ENCODE assay signal across 19 cellular contexts in the genomic region with DNA sequence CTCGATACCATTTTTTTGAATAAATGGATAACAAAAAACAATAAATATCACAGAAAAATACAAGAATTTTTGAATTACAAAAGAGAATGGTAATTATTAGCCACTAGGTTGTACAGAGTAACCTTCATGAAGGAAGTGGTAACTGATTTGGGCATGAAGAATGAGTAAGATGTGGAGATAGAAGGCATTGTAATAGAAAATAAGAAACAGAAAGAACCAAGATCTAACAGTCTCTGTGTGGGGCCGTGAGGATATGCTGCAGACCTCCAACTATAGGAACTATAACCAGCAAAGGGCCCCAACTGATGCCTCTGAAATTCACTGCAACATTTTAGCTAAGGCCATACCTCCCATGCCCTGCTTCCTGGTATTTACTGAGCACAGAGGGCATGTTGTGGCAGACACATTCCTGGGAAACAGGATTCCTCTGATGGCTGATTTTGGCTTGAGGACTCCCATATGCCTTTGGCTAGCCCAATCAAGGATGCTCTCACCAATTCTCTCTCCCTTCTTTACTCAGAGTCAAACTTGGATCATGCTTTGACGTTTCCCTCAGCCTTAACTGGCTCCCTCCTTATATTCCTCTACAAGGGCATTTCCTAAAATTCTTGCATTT.
DNase-seq lines count a peak whose midpoint lies in the region; ATAC-seq and TF ChIP-seq lines count a peak whose summit lies in the region.
"Had no signal": no experiment of that assay in that cellular context is flagged by ENCODE, and none has a peak within 500 bp of the region (broad histone marks: within the 10 kb centered on the region; RNA-seq: fewer than 3 reads in every experiment).

No MANE protein-coding gene starts in this region.

- DNase-seq in WERI-Rb-1 (no peak), NCI-H187 (lab: John Stamatoyannopoulos, UW) (no peak), MV-4-11 (lab: John Stamatoyannopoulos, UW) (no peak)
- DNase-seq in activated naive CD4-positive, alpha-beta T cell treated with anti-CD3 and anti-CD28 coated beads, Interleukin-2, amount 50 U/mL, for 72 hours (ENCODE audit: low spot score in 2 of 2) = no peak
- DNase-seq: activated CD4-positive, alpha-beta T cell treated with anti-CD3 and anti-CD28 coated beads, Interleukin-2, amount 10 ng/mL, durations not matched to agents 7 days and 5 days; activated T-cell treated with anti-CD3 and anti-CD28 coated beads, Interleukin-2, amount 50 U/mL, for 1 hour; DND-41; effector memory CD8-positive, alpha-beta T cell; foreskin melanocyte; left ventricle myocardium inferior; naive thymus-derived CD8-positive, alpha-beta T cell; NCI-H2107; retina; SHP77 had no signal

- H3K9ac ChIP-seq in neural cell (ENCODE audit: low read length) = peak overlapping the region; percentile 36
- H3K9ac ChIP-seq: BLaER1 treated with 17β-estradiol and CSF1 and Interleukin-3, amounts not matched to agents 10 nM and 100 nM had no signal

- no peaks in the 10 kb centered on the region for H3K36me3 ChIP-seq in WERI-Rb-1
- H3K36me3 ChIP-seq in neural cell (ENCODE audit: insufficient read depth, low read length) = no peaks in the 10 kb centered on the region
- H3K36me3 ChIP-seq: BLaER1 treated with 17β-estradiol and CSF1 and Interleukin-3, amounts not matched to agents 10 nM and 100 nM; left ventricle myocardium inferior had no signal

- H3K9me3 ChIP-seq in WERI-Rb-1 (ENCODE audit: severe bottlenecking) = no peaks in the 10 kb centered on the region
- H3K9me3 ChIP-seq in neural cell (ENCODE audit: low read length) = no peaks in the 10 kb centered on the region
- H3K9me3 ChIP-seq: BLaER1 treated with 17β-estradiol and CSF1 and Interleukin-3, amounts not matched to agents 10 nM and 100 nM; left ventricle myocardium inferior had no signal

- peak overlapping the region; percentile 20 for H3K4me2 ChIP-seq in neural cell (ENCODE audit: low read length)
- H3K4me2 ChIP-seq: BLaER1 treated with 17β-estradiol and CSF1 and Interleukin-3, amounts not matched to agents 10 nM and 100 nM had no signal

- ATAC-seq in GM19438 (IDR thresholded peaks at IDR 0.05; ENCODE audit: low read depth, unreplicated experiment) (peak; percentile 48), HG03097 (IDR thresholded peaks at IDR 0.05; ENCODE audit: low FRiP score, unreplicated experiment) (peak; percentile 83), GM21526 (IDR thresholded peaks at IDR 0.05; ENCODE audit: low FRiP score, unreplicated experiment) (no peak)
- no peak for ATAC-seq in activated naive CD4-positive, alpha-beta T cell treated with anti-CD3 and anti-CD28 coated beads, Interleukin-2, amount 50 U/mL, for 72 hours
- ATAC-seq: effector memory CD8-positive, alpha-beta T cell; naive thymus-derived CD8-positive, alpha-beta T cell had no signal

- no peak for TF ChIP-seq RAD21 in neural cell (conservative IDR thresholded peaks at IDR 0.05)

- no peak for TF ChIP-seq EP300 in neural cell (conservative IDR thresholded peaks at IDR 0.05; ENCODE audit: poor library complexity, severe bottlenecking)

- peak overlapping the region; percentile 43 for H3K27ac ChIP-seq in WERI-Rb-1
- H3K27ac ChIP-seq in neural cell (ENCODE audit: low read length) = peak overlapping the region; percentile 82
- H3K27ac ChIP-seq: BLaER1 treated with 17β-estradiol and CSF1 and Interleukin-3, amounts not matched to agents 10 nM and 100 nM; left ventricle myocardium inferior had no signal

- no peak overlapping the region for H2AFZ ChIP-seq in neural cell (ENCODE audit: low read depth, low read length)

- H3K79me2 ChIP-seq in neural cell (replicated peaks; ENCODE audit: insufficient read depth, low read length) = no peaks in the 10 kb centered on the region

- H3F3A ChIP-seq in neural cell (ENCODE audit: insufficient read depth, low read length, poor library complexity, severe bottlenecking) = no peaks in the 10 kb centered on the region

- H3K27me3 ChIP-seq in WERI-Rb-1 (ENCODE audit: insufficient read depth, low read depth, severe bottlenecking) = no peaks in the 10 kb centered on the region
- H3K27me3 ChIP-seq in neural cell (ENCODE audit: insufficient read depth, low read depth, low read length) = no peaks in the 10 kb centered on the region
- H3K27me3 ChIP-seq: BLaER1 treated with 17β-estradiol and CSF1 and Interleukin-3, amounts not matched to agents 10 nM and 100 nM had no signal

- H3K4me3 ChIP-seq in WERI-Rb-1 (ENCODE audit: low read depth, low read length) (no peak overlapping the region), neural cell (ENCODE audit: low read length) (peak overlapping the region; percentile 6)
- H3K4me3 ChIP-seq: BLaER1 treated with 17β-estradiol and CSF1 and Interleukin-3, amounts not matched to agents 10 nM and 100 nM; left ventricle myocardium inferior had no signal

- no peaks in the 10 kb centered on the region for H3K9me3 Mint-ChIP-seq in activated naive CD4-positive, alpha-beta T cell treated with anti-CD3 and anti-CD28 coated beads, Interleukin-2, amount 50 U/mL, for 72 hours
- H3K9me3 Mint-ChIP-seq: activated CD4-positive, alpha-beta T cell treated with anti-CD3 and anti-CD28 coated beads, Interleukin-2, amount 10 ng/mL, durations not matched to agents 7 days and 5 days; naive thymus-derived CD8-positive, alpha-beta T cell had no signal

- TF ChIP-seq CTCF in WERI-Rb-1 (IDR thresholded peaks at IDR 0.05; ENCODE audit: low read depth, low read length) (no peak), neural cell (IDR thresholded peaks at IDR 0.05; ENCODE audit: poor library complexity, severe bottlenecking) (no peak)

- H3K9me2 ChIP-seq in neural cell (ENCODE audit: insufficient read depth, low read length) = no peaks in the 10 kb centered on the region

- no peaks in the 10 kb centered on the region for H4K20me1 ChIP-seq in neural cell (ENCODE audit: insufficient read depth)
- H4K20me1 ChIP-seq: BLaER1 treated with 17β-estradiol and CSF1 and Interleukin-3, amounts not matched to agents 10 nM and 100 nM had no signal

- no peak overlapping the region for H3K27ac Mint-ChIP-seq in activated naive CD4-positive, alpha-beta T cell treated with anti-CD3 and anti-CD28 coated beads, Interleukin-2, amount 50 U/mL, for 72 hours
- H3K27ac Mint-ChIP-seq: activated CD4-positive, alpha-beta T cell treated with anti-CD3 and anti-CD28 coated beads, Interleukin-2, amount 10 ng/mL, durations not matched to agents 7 days and 5 days; effector memory CD8-positive, alpha-beta T cell; naive thymus-derived CD8-positive, alpha-beta T cell had no signal

- H3K36me3 Mint-ChIP-seq in activated naive CD4-positive, alpha-beta T cell treated with anti-CD3 and anti-CD28 coated beads, Interleukin-2, amount 50 U/mL, for 72 hours = no peaks in the 10 kb centered on the region
- H3K36me3 Mint-ChIP-seq: naive thymus-derived CD8-positive, alpha-beta T cell had no signal

TF ChIP-seq in neural cell, 6 proteins besides CTCF, POLR2A, EP300 and RAD21:
- TF ChIP-seq MXI1 (conservative IDR thresholded peaks at IDR 0.05; ENCODE audit: poor library complexity, severe bottlenecking) (no peak), TAF1 (IDR thresholded peaks at IDR 0.05; ENCODE audit: low read depth) (no peak), POLR2AphosphoS5 (IDR thresholded peaks at IDR 0.05) (no peak), EZH2 (IDR thresholded peaks at IDR 0.05; ENCODE audit: borderline replicate concordance, insufficient read depth, low read length, poor library complexity, severe bottlenecking) (no peak), SMC3 (conservative IDR thresholded peaks at IDR 0.05; ENCODE audit: poor library complexity) (no peak)
- TF ChIP-seq, protein P1, sequence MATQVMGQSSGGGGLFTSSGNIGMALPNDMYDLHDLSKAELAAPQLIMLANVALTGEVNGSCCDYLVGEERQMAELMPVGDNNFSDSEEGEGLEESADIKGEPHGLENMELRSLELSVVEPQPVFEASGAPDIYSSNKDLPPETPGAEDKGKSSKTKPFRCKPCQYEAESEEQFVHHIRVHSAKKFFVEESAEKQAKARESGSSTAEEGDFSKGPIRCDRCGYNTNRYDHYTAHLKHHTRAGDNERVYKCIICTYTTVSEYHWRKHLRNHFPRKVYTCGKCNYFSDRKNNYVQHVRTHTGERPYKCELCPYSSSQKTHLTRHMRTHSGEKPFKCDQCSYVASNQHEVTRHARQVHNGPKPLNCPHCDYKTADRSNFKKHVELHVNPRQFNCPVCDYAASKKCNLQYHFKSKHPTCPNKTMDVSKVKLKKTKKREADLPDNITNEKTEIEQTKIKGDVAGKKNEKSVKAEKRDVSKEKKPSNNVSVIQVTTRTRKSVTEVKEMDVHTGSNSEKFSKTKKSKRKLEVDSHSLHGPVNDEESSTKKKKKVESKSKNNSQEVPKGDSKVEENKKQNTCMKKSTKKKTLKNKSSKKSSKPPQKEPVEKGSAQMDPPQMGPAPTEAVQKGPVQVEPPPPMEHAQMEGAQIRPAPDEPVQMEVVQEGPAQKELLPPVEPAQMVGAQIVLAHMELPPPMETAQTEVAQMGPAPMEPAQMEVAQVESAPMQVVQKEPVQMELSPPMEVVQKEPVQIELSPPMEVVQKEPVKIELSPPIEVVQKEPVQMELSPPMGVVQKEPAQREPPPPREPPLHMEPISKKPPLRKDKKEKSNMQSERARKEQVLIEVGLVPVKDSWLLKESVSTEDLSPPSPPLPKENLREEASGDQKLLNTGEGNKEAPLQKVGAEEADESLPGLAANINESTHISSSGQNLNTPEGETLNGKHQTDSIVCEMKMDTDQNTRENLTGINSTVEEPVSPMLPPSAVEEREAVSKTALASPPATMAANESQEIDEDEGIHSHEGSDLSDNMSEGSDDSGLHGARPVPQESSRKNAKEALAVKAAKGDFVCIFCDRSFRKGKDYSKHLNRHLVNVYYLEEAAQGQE (IDR thresholded peaks at IDR 0.05; ENCODE audit: borderline replicate concordance) = no peak

Comparison
In these comparisons a context has a peak if more than half of its experiments do, and no peak if none do; other contexts are left out.
1. ATAC-seq: peak in GM19438 (single experiment) and HG03097 (single experiment); none in GM21526 (single experiment) and activated naive CD4-positive, alpha-beta T cell treated with anti-CD3 and anti-CD28 coated beads, Interleukin-2, amount 50 U/mL, for 72 hours (0 of 2).